30 cellular contexts compared by ENCODE assay signal in the genomic region with DNA sequence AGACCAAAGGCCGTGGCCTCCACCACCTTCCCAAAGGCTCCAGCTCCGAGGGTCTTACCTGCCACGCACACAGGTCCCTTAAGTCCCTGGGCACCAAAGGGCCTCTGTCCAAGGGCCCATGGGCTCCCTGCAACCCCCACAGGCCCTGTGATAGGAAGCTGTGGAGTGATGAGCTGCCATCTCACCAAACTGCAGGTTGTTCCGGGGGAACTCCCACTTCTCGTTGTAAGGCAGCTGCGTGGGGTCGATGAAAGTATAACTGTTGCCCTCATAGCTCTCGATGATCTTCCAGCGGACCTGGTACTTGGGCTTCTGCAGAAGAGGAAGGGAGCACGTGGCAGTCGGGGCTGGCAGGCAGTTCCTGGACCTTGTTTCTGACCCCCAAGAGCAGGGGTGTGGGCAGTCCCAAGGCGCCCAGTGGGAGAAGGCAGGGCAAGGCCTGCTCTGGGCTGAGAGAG. TPM values are rescaled to one million over a fixed set of nuclear protein-coding genes. Genes with fewer than 3 reads are reported as not detected.
"Had no signal": no experiment of that assay in that cellular context is flagged by ENCODE, and none has a peak within 500 bp of the region (broad histone marks: within the 10 kb centered on the region; RNA-seq: fewer than 3 reads in every experiment).

No MANE protein-coding gene starts in this region.

- H3K9me3 ChIP-seq: esophagus muscularis mucosa, heart right ventricle, left lung, thoracic aorta, vagina had no signal

- H3K27me3 Mint-ChIP-seq: stimulated activated naive CD8-positive, alpha-beta T cell treated with anti-CD3 and anti-CD28 coated beads, Interleukin-15, Interleukin-2, amounts not matched to agents 100 ng/mL and 50 ng/mL, for 24 hours had no signal

- ATAC-seq: activated naive CD4-positive, alpha-beta T cell treated with anti-CD3 and anti-CD28 coated beads, Interleukin-2, amount 50 U/mL, for 72 hours; heart right ventricle; left lung; right cardiac atrium had no signal

- H3K9me3 Mint-ChIP-seq: activated naive CD4-positive, alpha-beta T cell treated with anti-CD3 and anti-CD28 coated beads, Interleukin-2, amount 50 U/mL, for 72 hours; activated T-helper 1 cell treated with anti-CD3 and anti-CD28 coated beads, Interleukin-12 subunit alpha, Interleukin-12 subunit beta, Interleukin-2, Interleukin-4 antibody, amounts not matched to agents 30 ng/mL and 10 ng/mL and 1 ng/mL, durations not matched to agents 14 hours and 24 hours and 36 hours; naive B cell; nephron progenitor cell; stimulated activated naive CD8-positive, alpha-beta T cell treated with anti-CD3 and anti-CD28 coated beads, Interleukin-15, Interleukin-2, amounts not matched to agents 100 ng/mL and 50 ng/mL, for 24 hours; T-helper 1 cell treated with Interleukin-12 subunit alpha and Interleukin-12 subunit beta and Interleukin-4 antibody, amounts not matched to agents 30 μg/mL and 1 μg/mL, for 36 hours had no signal

- H3K4me3 ChIP-seq: coronary artery, esophagus muscularis mucosa, heart right ventricle, left lung, lung, thoracic aorta, vagina had no signal

- H3K36me3 Mint-ChIP-seq: activated naive CD4-positive, alpha-beta T cell treated with anti-CD3 and anti-CD28 coated beads, Interleukin-2, amount 50 U/mL, for 72 hours; naive B cell had no signal

- H3K27ac Mint-ChIP-seq: activated naive CD4-positive, alpha-beta T cell treated with anti-CD3 and anti-CD28 coated beads, Interleukin-2, amount 50 U/mL, for 72 hours; activated T-helper 1 cell treated with anti-CD3 and anti-CD28 coated beads, Interleukin-12 subunit alpha, Interleukin-12 subunit beta, Interleukin-2, Interleukin-4 antibody, amounts not matched to agents 30 ng/mL and 10 ng/mL and 1 ng/mL, durations not matched to agents 14 hours and 24 hours and 36 hours; nephron progenitor cell; stimulated activated naive CD8-positive, alpha-beta T cell treated with anti-CD3 and anti-CD28 coated beads, Interleukin-15, Interleukin-2, amounts not matched to agents 100 ng/mL and 50 ng/mL, for 24 hours; T-helper 1 cell treated with Interleukin-12 subunit alpha and Interleukin-12 subunit beta and Interleukin-4 antibody, amounts not matched to agents 30 μg/mL and 1 μg/mL, for 36 hours had no signal

- H3K4me1 ChIP-seq: vagina had no signal

- H3K27ac ChIP-seq: esophagus muscularis mucosa, heart right ventricle, left lung, thoracic aorta, vagina, VCaP had no signal

- H3K4me3 Mint-ChIP-seq: activated T-helper 1 cell treated with anti-CD3 and anti-CD28 coated beads, Interleukin-12 subunit alpha, Interleukin-12 subunit beta, Interleukin-2, Interleukin-4 antibody, amounts not matched to agents 30 ng/mL and 10 ng/mL and 1 ng/mL, durations not matched to agents 14 hours and 24 hours and 36 hours; naive B cell; nephron progenitor cell; stimulated activated naive CD8-positive, alpha-beta T cell treated with anti-CD3 and anti-CD28 coated beads, Interleukin-15, Interleukin-2, amounts not matched to agents 100 ng/mL and 50 ng/mL, for 24 hours; T-helper 1 cell treated with Interleukin-12 subunit alpha and Interleukin-12 subunit beta and Interleukin-4 antibody, amounts not matched to agents 30 μg/mL and 1 μg/mL, for 36 hours had no signal

- H3K36me3 ChIP-seq: esophagus muscularis mucosa, thoracic aorta, vagina had no signal

- H3K27me3 ChIP-seq: heart right ventricle, left lung, vagina had no signal

- DNase-seq: activated CD4-positive, alpha-beta T cell treated with anti-CD3 and anti-CD28 coated beads for 4 hours; activated CD4-positive, alpha-beta T cell treated with anti-CD3 and anti-CD28 coated beads, Interleukin-2, amount 50 U/mL, for 48 hours; activated CD8-positive, alpha-beta memory T cell treated with anti-CD3 and anti-CD28 coated beads for 24 hours; activated gamma-delta T cell treated with Interleukin-2 at 50 U/mL for 16 hours; activated T-cell treated with anti-CD3 and anti-CD28 coated beads, Interleukin-2, amount 50 U/mL, for 1 hour; cerebellar nuclear complex; foreskin melanocyte; heart right ventricle; kidney glomerular epithelial cell; left lung; naive B cell; nephron progenitor cell; nucleus accumbens; right cardiac atrium; stimulated activated CD4-positive, alpha-beta T cell treated with anti-CD3 and anti-CD28 coated beads, Interleukin-2, amount 100 ng/mL, for 48 hours; SW 1271; T-helper 9 cell; trophoblast cell had no signal

RNA-seq across cellular contexts. Expression of a gene that starts 24.8 kb away (rescaled TPM):
- total RNA-seq: endothelial cell of umbilical vein, glomerular endothelial cell had no signal
- polyA plus RNA-seq: endothelial cell of umbilical vein had no signal
